ENCODE assay signal across 1 cellular context in genomic region chr14:88553886-88554457, GRCh38.
TF ChIP-seq lines count a peak whose summit lies in the region.

No MANE protein-coding gene starts in this region.

TF ChIP-seq in GM23338, 12 proteins besides CTCF, POLR2A, EP300 and RAD21 (continued from another document):
- TF ChIP-seq ZNF462 (CRISPR knock-in tag; IDR thresholded peaks at IDR 0.05): no peak
- TF ChIP-seq STAT1 (IDR thresholded peaks at IDR 0.05; ENCODE audit: unreplicated experiment): no peak
- TF ChIP-seq NANOG (IDR thresholded peaks at IDR 0.05; ENCODE audit: borderline replicate concordance): no peak
- no peak for TF ChIP-seq ETS1 (IDR thresholded peaks at IDR 0.05)
- TF ChIP-seq JUNB (IDR thresholded peaks at IDR 0.05; ENCODE audit: unreplicated experiment): no peak
- TF ChIP-seq REST (IDR thresholded peaks at IDR 0.05; ENCODE audit: unreplicated experiment): no peak
- TF ChIP-seq EZH2phosphoT487 (IDR thresholded peaks at IDR 0.05; ENCODE audit: unreplicated experiment): no peak
- no peak for TF ChIP-seq EZH2 (IDR thresholded peaks at IDR 0.05; ENCODE audit: low read depth, unreplicated experiment)
- no peak for TF ChIP-seq ZNF114 (CRISPR knock-in tag; IDR thresholded peaks at IDR 0.05)
- TF ChIP-seq CREB1 (CRISPR knock-in tag; IDR thresholded peaks at IDR 0.05; ENCODE audit: low read depth): no peak
- no peak for TF ChIP-seq ZNF331 (CRISPR knock-in tag; IDR thresholded peaks at IDR 0.05; ENCODE audit: low read depth)
